ENCODE assay signal across 8 cellular contexts in the genomic region with DNA sequence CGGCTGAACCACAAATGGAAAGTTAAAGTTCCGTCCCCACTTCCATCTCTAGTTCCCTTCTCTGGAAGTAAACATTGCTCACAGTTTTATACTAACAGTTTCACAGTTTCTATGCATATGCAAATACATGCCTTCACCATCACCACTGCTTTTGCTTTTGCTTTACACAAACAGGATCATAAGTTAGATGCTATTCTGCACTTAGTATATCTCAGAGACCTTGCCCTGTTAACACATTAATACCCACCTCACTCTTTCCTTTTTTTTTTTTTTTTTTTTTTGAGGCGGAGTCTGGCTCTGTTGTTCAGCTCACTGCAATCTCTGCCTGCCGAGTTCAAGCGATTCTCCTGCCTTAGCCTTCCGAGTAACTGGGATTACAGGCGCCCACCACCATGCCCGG. TPM values are rescaled to one million over a fixed set of nuclear protein-coding genes. Genes with fewer than 3 reads are reported as not detected.
DNase-seq lines count a peak whose midpoint lies in the region; ATAC-seq lines count a peak whose summit lies in the region.

No MANE protein-coding gene starts in this region.

- DNase-seq in stimulated activated naive CD8-positive, alpha-beta T cell treated with anti-CD3 and anti-CD28 coated beads, Interleukin-15, Interleukin-2, amounts not matched to agents 100 U/mL and 50 U/mL, for 24 hours, result no peak
- DNase-seq in activated naive CD8-positive, alpha-beta T cell treated with anti-CD3 and anti-CD28 coated beads for 36 hours, result no peak
- DNase-seq in iris pigment epithelial cell (ENCODE audit: low read depth), result peak; percentile 23
- peak; percentile 37 for DNase-seq in superior temporal gyrus (ENCODE audit: extremely low spot score)
- no peak for DNase-seq in NCI-H510A treated with DMSO at 0.1 percent for 48 hours (lab: John Stamatoyannopoulos, UW)
- no peak for DNase-seq in NCI-H82 (lab: John Stamatoyannopoulos, UW)

- H3K4me3 Mint-ChIP-seq in stimulated activated naive CD8-positive, alpha-beta T cell treated with anti-CD3 and anti-CD28 coated beads, Interleukin-15, Interleukin-2, amounts not matched to agents 100 ng/mL and 50 ng/mL, for 24 hours, result peak overlapping the region; percentile 97
- H3K4me3 Mint-ChIP-seq in activated naive CD8-positive, alpha-beta T cell treated with anti-CD3 and anti-CD28 coated beads for 36 hours, result peak overlapping the region; percentile 93

- peak overlapping the region; percentile 97 for H3K27ac Mint-ChIP-seq in stimulated activated naive CD8-positive, alpha-beta T cell treated with anti-CD3 and anti-CD28 coated beads, Interleukin-15, Interleukin-2, amounts not matched to agents 100 ng/mL and 50 ng/mL, for 24 hours
- peak overlapping the region; percentile 89 for H3K27ac Mint-ChIP-seq in activated naive CD8-positive, alpha-beta T cell treated with anti-CD3 and anti-CD28 coated beads for 36 hours

- H3K9me3 Mint-ChIP-seq in stimulated activated naive CD8-positive, alpha-beta T cell treated with anti-CD3 and anti-CD28 coated beads, Interleukin-15, Interleukin-2, amounts not matched to agents 100 ng/mL and 50 ng/mL, for 24 hours, result no peaks in the 10 kb centered on the region
- no peaks in the 10 kb centered on the region for H3K9me3 Mint-ChIP-seq in activated naive CD8-positive, alpha-beta T cell treated with anti-CD3 and anti-CD28 coated beads for 36 hours

- H3K4me1 Mint-ChIP-seq in stimulated activated naive CD8-positive, alpha-beta T cell treated with anti-CD3 and anti-CD28 coated beads, Interleukin-15, Interleukin-2, amounts not matched to agents 100 ng/mL and 50 ng/mL, for 24 hours (ENCODE audit: low read depth), result peaks cover 48% of the 10 kb centered on the region
- peaks cover 40% of the 10 kb centered on the region for H3K4me1 Mint-ChIP-seq in activated naive CD8-positive, alpha-beta T cell treated with anti-CD3 and anti-CD28 coated beads for 36 hours

- no peak for ATAC-seq in stimulated activated naive CD8-positive, alpha-beta T cell treated with anti-CD3 and anti-CD28 coated beads, Interleukin-15, Interleukin-2, amounts not matched to agents 100 U/mL and 50 U/mL, for 24 hours
- peak; percentile 74 for ATAC-seq in HG03175 (IDR thresholded peaks at IDR 0.05; ENCODE audit: unreplicated experiment)

- H3K36me3 Mint-ChIP-seq in stimulated activated naive CD8-positive, alpha-beta T cell treated with anti-CD3 and anti-CD28 coated beads, Interleukin-15, Interleukin-2, amounts not matched to agents 100 ng/mL and 50 ng/mL, for 24 hours (ENCODE audit: low read depth), result peaks cover 5% of the 10 kb centered on the region
- H3K36me3 Mint-ChIP-seq in activated naive CD8-positive, alpha-beta T cell treated with anti-CD3 and anti-CD28 coated beads for 36 hours, result peaks cover 14% of the 10 kb centered on the region

- no peaks in the 10 kb centered on the region for H3K27me3 Mint-ChIP-seq in stimulated activated naive CD8-positive, alpha-beta T cell treated with anti-CD3 and anti-CD28 coated beads, Interleukin-15, Interleukin-2, amounts not matched to agents 100 ng/mL and 50 ng/mL, for 24 hours
- H3K27me3 Mint-ChIP-seq in activated naive CD8-positive, alpha-beta T cell treated with anti-CD3 and anti-CD28 coated beads for 36 hours, result no peaks in the 10 kb centered on the region

RNA-seq across cellular contexts. Expression of a gene that starts 0.9 kb away (rescaled TPM):
- total RNA-seq in activated naive CD8-positive, alpha-beta T cell treated with anti-CD3 and anti-CD28 coated beads for 36 hours, result 10 to 100 TPM; 21.6 to 22.1 TPM

RNA-seq across cellular contexts. Expression of a gene that starts 23.5 kb away (rescaled TPM):
- under 1 TPM; 0.50 to 0.68 TPM for total RNA-seq in activated naive CD8-positive, alpha-beta T cell treated with anti-CD3 and anti-CD28 coated beads for 36 hours

RNA-seq across cellular contexts. Expression of a gene that starts 42.2 kb away (rescaled TPM):
- 10 to 100 TPM; 59.0 to 59.2 TPM for total RNA-seq in activated naive CD8-positive, alpha-beta T cell treated with anti-CD3 and anti-CD28 coated beads for 36 hours

RNA-seq across cellular contexts. Expression of a gene that starts 42.6 kb away (rescaled TPM):
- 100 to 1,000 TPM; 253 to 277 TPM for total RNA-seq in activated naive CD8-positive, alpha-beta T cell treated with anti-CD3 and anti-CD28 coated beads for 36 hours

RNA-seq across cellular contexts. Expression of a gene that starts 48.8 kb away (rescaled TPM):
- total RNA-seq in activated naive CD8-positive, alpha-beta T cell treated with anti-CD3 and anti-CD28 coated beads for 36 hours, result 10 to 100 TPM; 27.6 to 28.7 TPM

Comparison
In these comparisons a context has a peak if more than half of its experiments do, and no peak if none do; other contexts are left out.
1. DNase-seq: peak in iris pigment epithelial cell (single experiment) and superior temporal gyrus (single experiment); none in stimulated activated naive CD8-positive, alpha-beta T cell treated with anti-CD3 and anti-CD28 coated beads, Interleukin-15, Interleukin-2, amounts not matched to agents 100 U/mL and 50 U/mL, for 24 hours (single experiment), activated naive CD8-positive, alpha-beta T cell treated with anti-CD3 and anti-CD28 coated beads for 36 hours (single experiment), NCI-H510A treated with DMSO at 0.1 percent for 48 hours (single experiment) and NCI-H82 (single experiment).